10 cellular contexts compared by ENCODE assay signal in genomic region chr6:165573671-165574070, GRCh38.
A peak's percentile ranks its signal among the peaks of the same experiment; 100 is the strongest.
DNase-seq lines count a peak whose midpoint lies in the region; ATAC-seq, FAIRE-seq and TF ChIP-seq lines count a peak whose summit lies in the region.
"Had no signal": no experiment of that assay in that cellular context is flagged by ENCODE, and none has a peak within 500 bp of the region (broad histone marks: within the 10 kb centered on the region; RNA-seq: fewer than 3 reads in every experiment).

No MANE protein-coding gene starts in this region.

- no peak for FAIRE-seq in HTR-8/SVneo (lab: Jason Lieb, UNC)

- peaks cover 2% of the 10 kb centered on the region for H3K36me3 Mint-ChIP-seq in progenitor cell of endocrine pancreas (ENCODE audit: insufficient read depth)

- intact Hi-C loops in cardiac septum (cut with DNase I), result loop anchor here (5.0 kb wide), 1 partner anchor 74 kb away; no protein-coding TSS in a partner anchor

- peak overlapping the region; percentile 93 for H3K27ac Mint-ChIP-seq in progenitor cell of endocrine pancreas
- H3K27ac Mint-ChIP-seq: activated naive CD4-positive, alpha-beta T cell treated with anti-CD3 and anti-CD28 coated beads for 36 hours had no signal

- H3K9me3 Mint-ChIP-seq in progenitor cell of endocrine pancreas (ENCODE audit: low read depth), result peaks cover 6% of the 10 kb centered on the region
- H3K9me3 Mint-ChIP-seq: activated naive CD4-positive, alpha-beta T cell treated with anti-CD3 and anti-CD28 coated beads for 36 hours had no signal

- DNase-seq in Daoy (ENCODE audit: low read depth) (peak; percentile 62), cardiac septum (ENCODE audit: low spot score) (peak; percentile 83), progenitor cell of endocrine pancreas (ENCODE audit: low spot score, unreplicated experiment) (no peak), HTR-8/SVneo (ENCODE audit: insufficient read length, low spot score) (no peak), OCI-M1 (lab: John Stamatoyannopoulos, UW) (no peak)
- DNase-seq in activated CD4-positive, CD25-positive, alpha-beta regulatory T cell treated with anti-CD3 and anti-CD28 coated beads, Interleukin-2, amount 50 U/mL, for 72 hours, result no peak
- DNase-seq: activated naive CD4-positive, alpha-beta T cell treated with anti-CD3 and anti-CD28 coated beads for 36 hours; NCI-H510A treated with DMSO at 0.1 percent for 48 hours had no signal

- H3K4me3 Mint-ChIP-seq in progenitor cell of endocrine pancreas (ENCODE audit: low read depth), result no peak overlapping the region
- H3K4me3 Mint-ChIP-seq: activated naive CD4-positive, alpha-beta T cell treated with anti-CD3 and anti-CD28 coated beads for 36 hours had no signal

- no peak; the same call in 2 of the 3 replicates for ATAC-seq in SK-N-SH treated with all-trans-retinoic acid at 6 μM for 48 hours
- no peak for ATAC-seq in GM21367 (IDR thresholded peaks at IDR 0.05; ENCODE audit: unreplicated experiment)

- H3K27me3 Mint-ChIP-seq in progenitor cell of endocrine pancreas, result no peaks in the 10 kb centered on the region

- TF ChIP-seq CTCF in progenitor cell of endocrine pancreas (IDR thresholded peaks at IDR 0.05; ENCODE audit: unreplicated experiment), result no peak

- peaks cover 18% of the 10 kb centered on the region for H3K4me1 Mint-ChIP-seq in progenitor cell of endocrine pancreas (ENCODE audit: low read depth)

TF ChIP-seq in SK-N-SH treated with all-trans-retinoic acid at 6 μM for 48 hours, 23 proteins besides CTCF, POLR2A, EP300 and RAD21:
- no peak for TF ChIP-seq ZNF70 (CRISPR knock-in tag; IDR thresholded peaks at IDR 0.05)
- no peak; the same call in 1 of the 2 replicates for TF ChIP-seq GLIS3 (CRISPR knock-in tag; IDR thresholded peaks at IDR 0.05)
- no peak for TF ChIP-seq ZFP30 (CRISPR knock-in tag; IDR thresholded peaks at IDR 0.05)
- TF ChIP-seq ESRRG (CRISPR knock-in tag; IDR thresholded peaks at IDR 0.05), result no peak
- TF ChIP-seq CSRNP3 (CRISPR knock-in tag; IDR thresholded peaks at IDR 0.05), result no peak
- no peak for TF ChIP-seq CREB5 (CRISPR knock-in tag; IDR thresholded peaks at IDR 0.05; ENCODE audit: low read depth)
- no peak for TF ChIP-seq RARB (CRISPR knock-in tag; IDR thresholded peaks at IDR 0.05)
- TF ChIP-seq ARNTL (CRISPR knock-in tag; IDR thresholded peaks at IDR 0.05; ENCODE audit: borderline replicate concordance, low read depth), result peak; percentile 39; the same call in 1 of the 2 replicates
- peak; percentile 91 for TF ChIP-seq ZFP3 (CRISPR knock-in tag; IDR thresholded peaks at IDR 0.05)
- no peak for TF ChIP-seq PATZ1 (CRISPR knock-in tag; IDR thresholded peaks at IDR 0.05; ENCODE audit: borderline replicate concordance)
- no peak for TF ChIP-seq BACH2 (CRISPR knock-in tag; IDR thresholded peaks at IDR 0.05; ENCODE audit: borderline replicate concordance)
- peak; percentile 89 for TF ChIP-seq CSDC2 (CRISPR knock-in tag; IDR thresholded peaks at IDR 0.05)
- TF ChIP-seq PPARA (CRISPR knock-in tag; IDR thresholded peaks at IDR 0.05; ENCODE audit: borderline replicate concordance), result no peak
- TF ChIP-seq TSHZ2 (CRISPR knock-in tag; IDR thresholded peaks at IDR 0.05), result peak; percentile 83
- TF ChIP-seq TOX (CRISPR knock-in tag; IDR thresholded peaks at IDR 0.05; ENCODE audit: borderline replicate concordance), result no peak
- TF ChIP-seq OSR1 (CRISPR knock-in tag; IDR thresholded peaks at IDR 0.05), result no peak
- peak; percentile 91; the same call in 1 of the 2 replicates for TF ChIP-seq SNAI2 (CRISPR knock-in tag; IDR thresholded peaks at IDR 0.05)
- TF ChIP-seq ZNF8 (CRISPR knock-in tag; IDR thresholded peaks at IDR 0.05), result no peak; the same call in 1 of the 2 replicates
- TF ChIP-seq POU6F1 (CRISPR knock-in tag; IDR thresholded peaks at IDR 0.05; ENCODE audit: borderline replicate concordance, low read depth), result no peak
- no peak for TF ChIP-seq ZC3H10 (CRISPR knock-in tag; IDR thresholded peaks at IDR 0.05)
- 0 out of 2 replicates have a peak, but pooled peaks have one; percentile 62 for TF ChIP-seq TCF4 (CRISPR knock-in tag; IDR thresholded peaks at IDR 0.05; ENCODE audit: borderline replicate concordance)
- no peak for TF ChIP-seq ZNF565 (CRISPR knock-in tag; conservative IDR thresholded peaks at IDR 0.05; ENCODE audit: low read depth)
- peak; percentile 44; the same call in 1 of the 2 replicates for TF ChIP-seq ISL1 (CRISPR knock-in tag; IDR thresholded peaks at IDR 0.05)

Comparison
In these comparisons a context has a peak if more than half of its experiments do, and no peak if none do; other contexts are left out.
1. DNase-seq: peak in Daoy (single experiment) and cardiac septum (single experiment); none in progenitor cell of endocrine pancreas (single experiment), HTR-8/SVneo (single experiment), OCI-M1 (single experiment) and activated CD4-positive, CD25-positive, alpha-beta regulatory T cell treated with anti-CD3 and anti-CD28 coated beads, Interleukin-2, amount 50 U/mL, for 72 hours (single experiment).